ENCODE assay signal across 11 cellular contexts in genomic region chr14:102799684-102800562, GRCh38. TPM values are rescaled to one million over a fixed set of nuclear protein-coding genes. Genes with fewer than 3 reads are reported as not detected.
DNase-seq lines count a peak whose midpoint lies in the region; ATAC-seq and TF ChIP-seq lines count a peak whose summit lies in the region.
"Had no signal": no experiment of that assay in that cellular context is flagged by ENCODE, and none has a peak within 500 bp of the region (broad histone marks: within the 10 kb centered on the region; RNA-seq: fewer than 3 reads in every experiment).

No MANE protein-coding gene starts in this region.

- BruUV-seq in A673 (replicated peaks; lab: Mats Ljungman, UMichigan), result no TSS peak

- H3K9me3 ChIP-seq in A673 (ENCODE audit: low read depth, low read length, poor library complexity, severe bottlenecking), result no peaks in the 10 kb centered on the region
- H3K9me3 ChIP-seq: gastroesophageal sphincter had no signal

- H3K36me3 ChIP-seq in A673 (ENCODE audit: insufficient read depth, low read length, poor library complexity, severe bottlenecking), result no peaks in the 10 kb centered on the region
- H3K36me3 ChIP-seq: gastroesophageal sphincter had no signal

- DNase-seq in A673 (ENCODE audit: low spot score), result no peak
- DNase-seq in ELR (ENCODE audit: low read depth), result peak; percentile 26
- DNase-seq in T-cell, result no peak
- DNase-seq in foreskin fibroblast, result peak; percentile 44 to 61
- no peak for DNase-seq in occipital lobe (lab: John Stamatoyannopoulos, UW)
- no peak for DNase-seq in COR-L47 (lab: John Stamatoyannopoulos, UW)
- DNase-seq: amygdala, H9 had no signal

- CTCF ChIA-PET in A673 (lab: Charles Lee) (no interaction called here), T-cell (lab: Charles Lee) (no interaction called here)

- H3K27me3 Mint-ChIP-seq in T-cell, result no peaks in the 10 kb centered on the region

- peak overlapping the region; percentile 68 for H3K27ac ChIP-seq in A673 (ENCODE audit: low read depth, low read length, poor library complexity, severe bottlenecking)
- H3K27ac ChIP-seq: gastroesophageal sphincter had no signal

- POLR2A ChIA-PET in A673 (lab: Charles Lee; ENCODE audit: low non-redundant PET) (no interaction called here), T-cell (lab: Charles Lee) (interaction anchor here in 1 of 2 donors (0.5 to 1.0 kb wide), 2 partner anchors 13 to 20 kb away, joined by 3 to 5 read pairs; no protein-coding TSS in a partner anchor)

- H3K9me3 Mint-ChIP-seq in T-cell, result no peaks in the 10 kb centered on the region
- H3K9me3 Mint-ChIP-seq: H9 had no signal

- TF ChIP-seq CTCF in A673 (conservative IDR thresholded peaks at IDR 0.05; ENCODE audit: low read depth, low read length) (no peak), foreskin fibroblast (IDR thresholded peaks at IDR 0.05; ENCODE audit: low read depth, low read length) (no peak)

- H3K27me3 ChIP-seq in A673 (replicated peaks; ENCODE audit: insufficient read depth, low read depth, low read length, poor library complexity), result no peaks in the 10 kb centered on the region
- H3K27me3 ChIP-seq: gastroesophageal sphincter had no signal

- H3K4me1 Mint-ChIP-seq in T-cell, result peaks cover 54 to 65% (median 58%) of the 10 kb centered on the region in 3 donors

- H3K4me3 Mint-ChIP-seq in T-cell, result no peak overlapping the region
- H3K4me3 Mint-ChIP-seq: H9 had no signal

- intact Hi-C loops in A673 (cut with micrococcal nuclease; ENCODE audit: unreplicated experiment), result no loop called here

- H3K4me3 ChIP-seq in A673 (ENCODE audit: low read depth, low read length, poor library complexity, severe bottlenecking) (no peak overlapping the region), foreskin fibroblast (ENCODE audit: low read depth in 1 of 2, low read length in 2 of 2) (no peak overlapping the region)
- H3K4me3 ChIP-seq: gastroesophageal sphincter had no signal

- peaks cover 4% of the 10 kb centered on the region for H3K36me3 Mint-ChIP-seq in T-cell

- no peak for ATAC-seq in T-cell (replicated peaks in 1 of 4)
- ATAC-seq in GM21367 (IDR thresholded peaks at IDR 0.05; ENCODE audit: unreplicated experiment), result no peak
- ATAC-seq in GM18502 (IDR thresholded peaks at IDR 0.05; ENCODE audit: poor library complexity, unreplicated experiment), result no peak
- ATAC-seq: gastroesophageal sphincter had no signal

- H3K4me1 ChIP-seq in A673 (ENCODE audit: insufficient read depth, low read length, poor library complexity, severe bottlenecking), result peaks cover 29% of the 10 kb centered on the region

- peak overlapping the region; percentile 4 to 6 for H3K27ac Mint-ChIP-seq in T-cell

RNA-seq across cellular contexts. Expression of gene TRAF3, which starts 22.7 kb away (rescaled TPM):
- total RNA-seq in A673 (2021), result 48.2 and 49.3 TPM in 2 replicates
- 10 to 100 TPM; 29.6 to 46.1 (median 35.7) TPM for total RNA-seq in T-cell
- 20.1 TPM for total RNA-seq in occipital lobe

Comparison
In these comparisons a context has a peak if more than half of its experiments do, and no peak if none do; other contexts are left out.
1. DNase-seq: peak in ELR (single experiment) and foreskin fibroblast (2 of 2); none in A673 (single experiment), T-cell (0 of 34), occipital lobe (single experiment) and COR-L47 (single experiment).